In the genomic region with DNA sequence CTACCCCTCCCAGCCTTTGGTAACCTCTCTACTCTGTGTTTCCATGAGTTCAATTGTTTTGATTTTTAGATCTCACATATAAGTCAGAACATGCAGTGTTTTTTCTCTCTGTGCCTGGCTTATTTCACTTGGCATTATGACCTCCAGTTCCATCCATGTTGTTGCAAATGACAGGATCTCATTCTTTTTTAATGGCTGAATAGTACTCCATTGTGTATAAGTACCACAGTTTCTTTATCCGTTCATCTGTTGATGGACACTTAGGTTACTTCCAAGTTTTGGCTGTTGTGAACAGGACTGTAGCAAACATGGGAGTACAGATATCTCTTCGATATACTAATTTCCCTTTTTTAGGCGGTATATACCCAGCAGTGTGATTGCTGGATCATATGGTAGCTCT, we compare ENCODE assay signal across 15 cellular contexts.
DNase-seq lines count a peak whose midpoint lies in the region; ATAC-seq and TF ChIP-seq lines count a peak whose summit lies in the region.
"Had no signal": no experiment of that assay in that cellular context is flagged by ENCODE, and none has a peak within 500 bp of the region (broad histone marks: within the 10 kb centered on the region; RNA-seq: fewer than 3 reads in every experiment).

No MANE protein-coding gene starts in this region.

- peaks cover 33% of the 10 kb centered on the region for H3K4me1 Mint-ChIP-seq in activated T-cell treated with anti-CD3 and anti-CD28 coated beads, Interleukin-2, amount 50 U/mL, for 24 hours (ENCODE audit: low read depth)
- H3K4me1 Mint-ChIP-seq in T-helper 17 cell, result peaks cover 23% of the 10 kb centered on the region
- peaks cover 54% of the 10 kb centered on the region for H3K4me1 Mint-ChIP-seq in nephron progenitor cell

- no peaks in the 10 kb centered on the region; the same call in 1 of the 2 replicates for H3F3A ChIP-seq in PC-9 (ENCODE audit: insufficient read depth, low read depth)

- no peaks in the 10 kb centered on the region for H3K9me3 Mint-ChIP-seq in activated T-cell treated with anti-CD3 and anti-CD28 coated beads, Interleukin-2, amount 50 U/mL, for 24 hours
- H3K9me3 Mint-ChIP-seq in nephron progenitor cell, result no peaks in the 10 kb centered on the region
- H3K9me3 Mint-ChIP-seq: CD8-positive, alpha-beta memory T cell had no signal

- intact Hi-C loops in HCT116 (cut with micrococcal nuclease), result no loop called here
- intact Hi-C loops in PC-9 (cut with micrococcal nuclease; ENCODE audit: unreplicated experiment), result no loop called here

- RAD21 ChIA-PET in HCT116 (lab: Charles Lee; ENCODE audit: low non-redundant PET in 1 of 2, low total read pairs in 2 of 2, uncharacterized antibody in 2 of 2, unreplicated experiment in 2 of 2), result no interaction called here

- peaks cover 90% of the 10 kb centered on the region for H3K36me3 Mint-ChIP-seq in activated T-cell treated with anti-CD3 and anti-CD28 coated beads, Interleukin-2, amount 50 U/mL, for 24 hours (ENCODE audit: low read depth)
- H3K36me3 Mint-ChIP-seq in T-helper 17 cell (ENCODE audit: low read depth), result peaks cover 19% of the 10 kb centered on the region
- peaks cover 46% of the 10 kb centered on the region for H3K36me3 Mint-ChIP-seq in nephron progenitor cell (ENCODE audit: low read depth)

- H3K4me3 Mint-ChIP-seq in activated T-cell treated with anti-CD3 and anti-CD28 coated beads, Interleukin-2, amount 50 U/mL, for 24 hours, result no peak overlapping the region
- H3K4me3 Mint-ChIP-seq in T-helper 17 cell, result peak overlapping the region; percentile 51
- no peak overlapping the region for H3K4me3 Mint-ChIP-seq in nephron progenitor cell
- H3K4me3 Mint-ChIP-seq: CD8-positive, alpha-beta memory T cell had no signal

- peaks cover 0 to 7% of the 10 kb centered on the region in 2 experiments; a peak in 1 of 4 replicates for H3K4me1 ChIP-seq in HCT116 (ENCODE audit: control insufficient read depth in 1 of 2, insufficient read depth in 2 of 2, low read length in 2 of 2)
- peaks cover 13% of the 10 kb centered on the region; the same call in 1 of the 2 replicates for H3K4me1 ChIP-seq in PC-9 (replicated peaks; ENCODE audit: insufficient read depth)
- H3K4me1 ChIP-seq: HAP-1 had no signal

- ATAC-seq in HCT116 (no peak), T-helper 17 cell (no peak), HG03469 (IDR thresholded peaks at IDR 0.05; ENCODE audit: unreplicated experiment) (no peak)

- H3K9me2 ChIP-seq in HCT116 (ENCODE audit: insufficient read depth) (no peaks in the 10 kb centered on the region), PC-9 (ENCODE audit: insufficient read depth) (peaks cover 3% of the 10 kb centered on the region; the same call in 1 of the 2 replicates)

- H3K27me3 Mint-ChIP-seq in activated T-cell treated with anti-CD3 and anti-CD28 coated beads, Interleukin-2, amount 50 U/mL, for 24 hours, result no peaks in the 10 kb centered on the region
- H3K27me3 Mint-ChIP-seq in T-helper 17 cell (no peaks in the 10 kb centered on the region), nephron progenitor cell (ENCODE audit: low read depth, poor library complexity) (no peaks in the 10 kb centered on the region)
- H3K27me3 Mint-ChIP-seq: CD8-positive, alpha-beta memory T cell had no signal

- no peak overlapping the region for H3K9ac ChIP-seq in HCT116 (ENCODE audit: low read length)
- H3K9ac ChIP-seq: BLaER1 had no signal

- POLR2A ChIA-PET in HCT116 (lab: Charles Lee), result no interaction called here
- POLR2A ChIA-PET in PC-9 (lab: Charles Lee; ENCODE audit: unreplicated experiment), result no interaction called here

- peaks cover 3 to 14% of the 10 kb centered on the region in 2 experiments; a peak in 2 of 4 replicates for H3K36me3 ChIP-seq in HCT116 (ENCODE audit: control insufficient read depth in 1 of 2, insufficient read depth in 2 of 2, low read length in 2 of 2)
- H3K36me3 ChIP-seq in PC-9 (ENCODE audit: low read depth), result peaks cover 45% of the 10 kb centered on the region

- TF ChIP-seq CTCF in HCT116 (IDR thresholded peaks at IDR 0.05 in 2 of 3, conservative IDR thresholded peaks at IDR 0.05 in 1 of 3; ENCODE audit: borderline replicate concordance in 1 of 3, insufficient read depth in 1 of 3, low read depth in 2 of 3, low read length in 2 of 3) (no peak), nephron progenitor cell (IDR thresholded peaks at IDR 0.05) (no peak), PC-9 (conservative IDR thresholded peaks at IDR 0.05) (no peak)

- no peak overlapping the region for H3K4me3 ChIP-seq in HCT116 (replicated peaks in 1 of 2; ENCODE audit: low read depth in 1 of 2, low read length in 2 of 2)
- no peak overlapping the region for H3K4me3 ChIP-seq in PC-9
- H3K4me3 ChIP-seq: BLaER1, HAP-1 had no signal

- H2AFZ ChIP-seq in HCT116 (ENCODE audit: low read depth, low read length, poor library complexity, severe bottlenecking) (no peak overlapping the region), PC-9 (no peak overlapping the region)

- H3K9me3 ChIP-seq in HCT116 (ENCODE audit: control insufficient read depth in 1 of 2, insufficient read depth in 1 of 2, low read depth in 1 of 2, low read length in 2 of 2), result no peaks in the 10 kb centered on the region
- H3K9me3 ChIP-seq in T-helper 17 cell (ENCODE audit: control insufficient read depth, low read length, poor library complexity, severe bottlenecking), result no peaks in the 10 kb centered on the region
- H3K9me3 ChIP-seq in PC-9 (ENCODE audit: insufficient read depth, low read depth), result no peaks in the 10 kb centered on the region
- H3K9me3 ChIP-seq: BLaER1, Caco-2, HAP-1 had no signal

- H3K27me3 ChIP-seq in HCT116 (ENCODE audit: insufficient read depth, low read length), result no peaks in the 10 kb centered on the region
- no peaks in the 10 kb centered on the region for H3K27me3 ChIP-seq in PC-9 (ENCODE audit: insufficient read depth, low read depth)
- H3K27me3 ChIP-seq: BLaER1 had no signal

- H3K4me2 ChIP-seq in HCT116 (ENCODE audit: low read length) (no peak overlapping the region), PC-9 (no peak overlapping the region)
- H3K4me2 ChIP-seq: BLaER1 had no signal

- H4K20me1 ChIP-seq in HCT116 (ENCODE audit: insufficient read depth) (peaks cover 4% of the 10 kb centered on the region; the same call in 1 of the 2 replicates), PC-9 (ENCODE audit: insufficient read depth) (peaks cover 16% of the 10 kb centered on the region)

- H3K27ac ChIP-seq in HCT116 (ENCODE audit: low read depth, low read length), result no peak overlapping the region
- H3K27ac ChIP-seq in PC-9, result no peak overlapping the region
- H3K27ac ChIP-seq: BLaER1 had no signal

- no peak for TF ChIP-seq RAD21 in HCT116 (IDR thresholded peaks at IDR 0.05; ENCODE audit: low read depth)

- DNase-seq in activated T-cell treated with anti-CD3 and anti-CD28 coated beads, Interleukin-2, amount 50 U/mL, for 24 hours, result no peak
- no peak for DNase-seq in activated T-cell treated with anti-CD3 and anti-CD28 coated beads, Interleukin-2, amount 50 U/mL, for 1 hour
- no peak for DNase-seq in HCT116 (ENCODE audit: low read depth, low spot score)
- DNase-seq in T-helper 17 cell, result no peak
- DNase-seq in nephron progenitor cell, result no peak
- DNase-seq in PC-9, result no peak
- DNase-seq: 8988T; AML-193; Caco-2; CD8-positive, alpha-beta memory T cell; DND-41; GF-D8 had no signal

- H3K27ac Mint-ChIP-seq in activated T-cell treated with anti-CD3 and anti-CD28 coated beads, Interleukin-2, amount 50 U/mL, for 24 hours, result peak overlapping the region; percentile 16
- H3K27ac Mint-ChIP-seq in T-helper 17 cell, result no peak overlapping the region
- H3K27ac Mint-ChIP-seq in nephron progenitor cell, result peak overlapping the region; percentile 23
- H3K27ac Mint-ChIP-seq: CD8-positive, alpha-beta memory T cell had no signal

- BruUV-seq in HCT116 (replicated peaks; lab: Mats Ljungman, UMichigan), result TSS peak; percentile 18
- BruUV-seq in PC-9 (replicated peaks; lab: Mats Ljungman, UMichigan), result no TSS peak

- CTCF ChIA-PET in HCT116 (lab: Charles Lee) (no interaction called here), PC-9 (lab: Charles Lee) (no interaction called here)

- TF ChIP-seq POLR2A in HCT116 (IDR thresholded peaks at IDR 0.05; ENCODE audit: borderline replicate concordance, extremely low read depth, insufficient read depth, insufficient read length), result no peak

- peaks cover 37% of the 10 kb centered on the region for H3K79me2 ChIP-seq in HCT116 (ENCODE audit: insufficient read depth, low read length)
- peaks cover 13% of the 10 kb centered on the region; the same call in 1 of the 2 replicates for H3K79me2 ChIP-seq in PC-9 (ENCODE audit: low read depth)

TF ChIP-seq in HCT116, 20 proteins besides CTCF, POLR2A, EP300 and RAD21 (continues in another document):
- TF ChIP-seq TCF7L2 (IDR thresholded peaks at IDR 0.05; ENCODE audit: borderline replicate concordance, extremely low read depth, insufficient read depth, insufficient read length) (no peak), JUND (IDR thresholded peaks at IDR 0.05) (no peak), CEBPB (IDR thresholded peaks at IDR 0.05; ENCODE audit: low read depth) (no peak), SP1 (IDR thresholded peaks at IDR 0.05; ENCODE audit: low read depth) (no peak), ZNF274 (IDR thresholded peaks at IDR 0.05; ENCODE audit: low read depth, low read length) (no peak), SIN3A (IDR thresholded peaks at IDR 0.05; ENCODE audit: low read depth) (no peak)
- TF ChIP-seq, protein P1, sequence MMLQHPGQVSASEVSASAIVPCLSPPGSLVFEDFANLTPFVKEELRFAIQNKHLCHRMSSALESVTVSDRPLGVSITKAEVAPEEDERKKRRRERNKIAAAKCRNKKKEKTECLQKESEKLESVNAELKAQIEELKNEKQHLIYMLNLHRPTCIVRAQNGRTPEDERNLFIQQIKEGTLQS (IDR thresholded peaks at IDR 0.05), result no peak
- TF ChIP-seq, protein P2, sequence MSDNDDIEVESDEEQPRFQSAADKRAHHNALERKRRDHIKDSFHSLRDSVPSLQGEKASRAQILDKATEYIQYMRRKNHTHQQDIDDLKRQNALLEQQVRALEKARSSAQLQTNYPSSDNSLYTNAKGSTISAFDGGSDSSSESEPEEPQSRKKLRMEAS (IDR thresholded peaks at IDR 0.05), result no peak
